Comparison of ENCODE assay signal across 9 cellular contexts in genomic region chr1:109793486-109794318, GRCh38. TPM values are rescaled to one million over a fixed set of nuclear protein-coding genes. Genes with fewer than 3 reads are reported as not detected.
A peak's percentile ranks its signal among the peaks of the same experiment; 100 is the strongest.
DNase-seq lines count a peak whose midpoint lies in the region; ATAC-seq and TF ChIP-seq lines count a peak whose summit lies in the region.
"Had no signal": no experiment of that assay in that cellular context is flagged by ENCODE, and none has a peak within 500 bp of the region (broad histone marks: within the 10 kb centered on the region; RNA-seq: fewer than 3 reads in every experiment).

No MANE protein-coding gene starts in this region.

- H3K4me3 ChIP-seq in fibroblast of the aortic adventitia (ENCODE audit: low read depth, low read length) (no peak overlapping the region), ovary (no peak overlapping the region), OCI-LY7 (ENCODE audit: low read depth, low read length, poor library complexity, severe bottlenecking) (no peak overlapping the region)

- WGBS in H9 (ENCODE audit: extremely low coverage, insufficient read length, low lambda C conversion rate): no CpG with 5 or more reads among the region's 11 CpGs
- WGBS in ovary, 3 donors: 68 to 72% (median 72%) methylated on average over 11 of the region's 11 CpGs

- H3T11ph ChIP-seq in H9 (ENCODE audit: low read length): no peak overlapping the region

- H3K4me3 Mint-ChIP-seq in H9: peak overlapping the region in 1 of 2 experiments; percentile 35; a peak in 1 of 5 replicates

- H3K18ac ChIP-seq in H9 (ENCODE audit: insufficient read length, low read depth, low read length): peak overlapping the region; percentile 60

- CTCF ChIA-PET in OCI-LY7 (lab: Charles Lee; ENCODE audit: unreplicated experiment): no interaction called here

- TF ChIP-seq EP300 in ovary (IDR thresholded peaks at IDR 0.05): no peak

- no peak overlapping the region for H3K27ac ChIP-seq in H9 (ENCODE audit: insufficient read length, low read depth, low read length)
- H3K27ac ChIP-seq in ovary: no peak overlapping the region
- H3K27ac ChIP-seq in OCI-LY7 (ENCODE audit: low read depth, low read length, poor library complexity, severe bottlenecking): no peak overlapping the region

- H2BK20ac ChIP-seq in H9 (ENCODE audit: low read depth, low read length, poor library complexity, severe bottlenecking): no peak overlapping the region

- H4K91ac ChIP-seq in H9 (ENCODE audit: insufficient read length, low read depth, low read length): no peak overlapping the region

- H3K27me3 Mint-ChIP-seq in H9 (ENCODE audit: low read depth): peaks cover 4% of the 10 kb centered on the region

- no peak overlapping the region for H2BK12ac ChIP-seq in H9 (ENCODE audit: insufficient read length, low read depth, low read length)

- H3K4me1 ChIP-seq in H9 (ENCODE audit: insufficient read depth, low read length): peaks cover 6% of the 10 kb centered on the region; the same call in 1 of the 2 replicates
- peaks cover 7% of the 10 kb centered on the region for H3K4me1 ChIP-seq in ovary (ENCODE audit: insufficient read depth)
- H3K4me1 ChIP-seq in OCI-LY7 (ENCODE audit: insufficient read depth, low read length, poor library complexity, severe bottlenecking): no peaks in the 10 kb centered on the region

- no peak overlapping the region for H3K27ac Mint-ChIP-seq in H9

- H3K4me1 Mint-ChIP-seq in H9: peaks cover 40 to 43% of the 10 kb centered on the region in 2 experiments

- no peak overlapping the region for H2BK120ac ChIP-seq in H9 (ENCODE audit: low read depth, low read length, poor library complexity, severe bottlenecking)

- no peaks in the 10 kb centered on the region for H3K9me3 Mint-ChIP-seq in H9

- H3K36me3 ChIP-seq in ovary (no peaks in the 10 kb centered on the region), OCI-LY7 (ENCODE audit: insufficient read depth, low read length) (no peaks in the 10 kb centered on the region)

- no peaks in the 10 kb centered on the region for H3K79me1 ChIP-seq in H9 (ENCODE audit: insufficient read depth, low read depth, low read length, poor library complexity, severe bottlenecking)

- H3K27me3 ChIP-seq in H9 (ENCODE audit: insufficient read depth, low read length): no peaks in the 10 kb centered on the region; the same call in 1 of the 2 replicates
- H3K27me3 ChIP-seq in ovary: no peaks in the 10 kb centered on the region

- H3K14ac ChIP-seq in H9 (ENCODE audit: insufficient read depth, low read length): peak overlapping the region; percentile 69; the same call in 1 of the 2 replicates

- peak; percentile 34 for DNase-seq in H9
- peak; percentile 85 for DNase-seq in NCI-H2196 (lab: John Stamatoyannopoulos, UW; ENCODE audit: unreplicated experiment)
- peak; percentile 48 for DNase-seq in activated CD8-positive, alpha-beta memory T cell treated with anti-CD3 and anti-CD28 coated beads, Interleukin-2, amount 50 U/mL, for 4 hours
- DNase-seq in fibroblast of the aortic adventitia (ENCODE audit: low read depth): peak; percentile 70
- peak in 3 of 5 donors; percentile 8 to 51 (median 28) for DNase-seq in ovary
- DNase-seq in OCI-LY7 (ENCODE audit: low spot score): no peak

- no peak overlapping the region for H2AK5ac ChIP-seq in H9 (ENCODE audit: insufficient read length, low read length)

- H3K36me3 Mint-ChIP-seq in H9 (ENCODE audit: insufficient read depth in 1 of 3, low read depth in 3 of 3): no peaks in the 10 kb centered on the region

- H2AFZ ChIP-seq in H9 (ENCODE audit: low read length): no peak overlapping the region
- H2AFZ ChIP-seq in OCI-LY7 (ENCODE audit: low read length): no peak overlapping the region

- no peak overlapping the region for H4K8ac ChIP-seq in H9 (replicated peaks; ENCODE audit: insufficient read length, low read depth, low read length)

- H3K23ac ChIP-seq in H9 (ENCODE audit: insufficient read length, low read depth, low read length): no peak overlapping the region

- H3K56ac ChIP-seq in H9 (ENCODE audit: insufficient read length, low read depth, low read length): no peak overlapping the region

- no peaks in the 10 kb centered on the region for H3K9me3 ChIP-seq in H9 (ENCODE audit: control insufficient read depth, low read depth, low read length)
- H3K9me3 ChIP-seq in ovary: no peaks in the 10 kb centered on the region
- H3K9me3 ChIP-seq in OCI-LY7 (ENCODE audit: low read length): no peaks in the 10 kb centered on the region

- no peaks in the 10 kb centered on the region for H3K23me2 ChIP-seq in H9 (ENCODE audit: insufficient read length, low read depth, low read length, poor library complexity, severe bottlenecking)

- TF ChIP-seq POLR2A in ovary (IDR thresholded peaks at IDR 0.05): no peak

- H3K9ac ChIP-seq in H9 (ENCODE audit: extremely low read depth, insufficient read length, low read length): no peak overlapping the region

- POLR2A ChIA-PET in OCI-LY7 (lab: Charles Lee): no interaction called here

- no peak overlapping the region for H2BK5ac ChIP-seq in H9 (ENCODE audit: insufficient read length, low read length)

- BruUV-seq in OCI-LY7 (replicated peaks; lab: Mats Ljungman, UMichigan): no TSS peak

- no peaks in the 10 kb centered on the region for H3K79me2 ChIP-seq in H9 (ENCODE audit: insufficient read depth, low read length)
- no peaks in the 10 kb centered on the region for H3K79me2 ChIP-seq in OCI-LY7 (ENCODE audit: insufficient read depth, low read depth, low read length)

- no peaks in the 10 kb centered on the region for H3K9me2 ChIP-seq in OCI-LY7 (ENCODE audit: insufficient read depth, low read length)

- ATAC-seq in HG02798 (IDR thresholded peaks at IDR 0.05; ENCODE audit: poor library complexity, unreplicated experiment) (no peak), GM18870 (IDR thresholded peaks at IDR 0.05; ENCODE audit: unreplicated experiment) (no peak)

- H4K5ac ChIP-seq in H9 (ENCODE audit: insufficient read length, low read depth, low read length): no peak overlapping the region

- H3K4me2 ChIP-seq in H9 (ENCODE audit: insufficient read depth, insufficient read length, low read length): no peak overlapping the region
- no peak overlapping the region for H3K4me2 ChIP-seq in OCI-LY7 (ENCODE audit: low read length)

- TF ChIP-seq CTCF in H9 (conservative IDR thresholded peaks at IDR 0.05): no peak
- no peak for TF ChIP-seq CTCF in fibroblast of the aortic adventitia (IDR thresholded peaks at IDR 0.05; ENCODE audit: insufficient read depth, low read length)
- TF ChIP-seq CTCF in ovary (IDR thresholded peaks at IDR 0.05): no peak
- no peak for TF ChIP-seq CTCF in OCI-LY7 (conservative IDR thresholded peaks at IDR 0.05; ENCODE audit: low read length)

- no peak overlapping the region for H2BK15ac ChIP-seq in H9 (ENCODE audit: low read depth, low read length)

- intact Hi-C loops in ovary (cut with DNase I) (loop anchor here in 3 of 4 donors (5.0 to 10.0 kb wide), 3 partner anchors 121 to 189 kb away; partner anchors contain the start of genes AHCYL1 (in 1 of the 3) and CSF1 (in 1 of the 3)), OCI-LY7 (cut with micrococcal nuclease; ENCODE audit: unreplicated experiment) (no loop called here)

- H3K4ac ChIP-seq in H9 (ENCODE audit: low read depth, low read length): no peak overlapping the region

- H4K20me1 ChIP-seq in H9 (ENCODE audit: control insufficient read depth, insufficient read depth, insufficient read length) (no peaks in the 10 kb centered on the region), OCI-LY7 (ENCODE audit: insufficient read depth, low read length) (no peaks in the 10 kb centered on the region)

RNA-seq across cellular contexts. Expression of gene EPS8L3, which starts 30.0 kb away (rescaled TPM):
- total RNA-seq in H9 (2021) (not detected in 2 replicates), fibroblast of the aortic adventitia (ENCODE audit: low replicate concordance) (not detected in 2 replicates), ovary (1 to 10 TPM in 1 of 7 donors, under 1 TPM in 5, not detected in 1; 0.23 to 1.9 (median 0.56) TPM), OCI-LY7 (2022) (not detected in 2 replicates)
- polyA plus RNA-seq in ovary: under 1 TPM in 1 of 2 donors, not detected in 1; 0.05 TPM
- not detected in 2 replicates for total RNA-seq in OCI-LY7 (2014; rRNA removed; shearing (Covaris generic))
- total RNA-seq: T-helper 2 cell treated with Interferon-gamma antibody and Interleukin-4, amounts not matched to agents 100 ng/mL and 5 ng/mL, for 36 hours had no signal

RNA-seq across cellular contexts. Expression of gene GSTM3, which starts 52.9 kb away (rescaled TPM):
- total RNA-seq in H9 (2021) (2.7 and 3.5 TPM in 2 replicates), fibroblast of the aortic adventitia (ENCODE audit: low replicate concordance) (96.0 and 188 TPM in 2 replicates), ovary (100 to 1,000 TPM in 5 of 7 donors, 10 to 100 TPM in 2; 75.8 to 278 (median 135) TPM), OCI-LY7 (2022) (not detected in 2 replicates)
- polyA plus RNA-seq in ovary: 100 to 1,000 TPM; 229 to 234 TPM
- not detected in 2 replicates for total RNA-seq in OCI-LY7 (2014; rRNA removed; shearing (Covaris generic))

Comparison
In these comparisons a context has a peak if more than half of its experiments do, and no peak if none do; other contexts are left out.
1. RNA of gene GSTM3, which starts 52.9 kb away (total RNA-seq): 75.8 to 278 TPM in ovary and 96.0 to 188 TPM in fibroblast of the aortic adventitia; 2.7 to 3.5 TPM in H9 and not detected in OCI-LY7; every median in the first group is over 10 times any median in the second.